In genomic region chr11:106391771-106392412, GRCh38 we compare ENCODE assay signal across 1 cellular context.
TF ChIP-seq lines count a peak whose summit lies in the region.

No MANE protein-coding gene starts in this region.

TF ChIP-seq in SK-N-SH, 30 proteins besides CTCF, POLR2A, EP300 and RAD21 (continued from another document):
- no peak for TF ChIP-seq USF1 (IDR thresholded peaks at IDR 0.05; ENCODE audit: borderline replicate concordance, low read depth)
- peak; percentile 95 for TF ChIP-seq JUND (IDR thresholded peaks at IDR 0.05)
- TF ChIP-seq FOSL2 (IDR thresholded peaks at IDR 0.05; ENCODE audit: borderline replicate concordance, low read depth): peak; percentile 85
- TF ChIP-seq FOXM1 (IDR thresholded peaks at IDR 0.05; ENCODE audit: low read depth): peak; percentile 53; the same call in 1 of the 2 replicates
- peak; percentile 54; the same call in 1 of the 2 replicates for TF ChIP-seq POLR2AphosphoS5 (IDR thresholded peaks at IDR 0.05; ENCODE audit: low read depth, low read length)
- 0 out of 2 replicates have a peak, but pooled peaks have one; percentile 35 for TF ChIP-seq RXRA (IDR thresholded peaks at IDR 0.05; ENCODE audit: borderline replicate concordance, low read depth)
- peak; percentile 79; the same call in 1 of the 2 replicates for TF ChIP-seq MEF2A (IDR thresholded peaks at IDR 0.05; ENCODE audit: borderline replicate concordance, low read depth)
- no peak for TF ChIP-seq GABPA (IDR thresholded peaks at IDR 0.05; ENCODE audit: low read depth)
- TF ChIP-seq RCOR1 (IDR thresholded peaks at IDR 0.05; ENCODE audit: low read length): no peak
- no peak for TF ChIP-seq SIN3A (IDR thresholded peaks at IDR 0.05; ENCODE audit: borderline replicate concordance, low read depth, low read length)
- TF ChIP-seq CHD2 (IDR thresholded peaks at IDR 0.05; ENCODE audit: low read length, partially characterized antibody): no peak
TF ChIP-seq in SK-N-SH: peak in this region for 10.
